ENCODE assay signal across 26 cellular contexts in genomic region chr10:52250562-52250961, GRCh38.
DNase-seq lines count a peak whose midpoint lies in the region; ATAC-seq, FAIRE-seq and TF ChIP-seq lines count a peak whose summit lies in the region.
"Had no signal": no experiment of that assay in that cellular context is flagged by ENCODE, and none has a peak within 500 bp of the region (broad histone marks: within the 10 kb centered on the region; RNA-seq: fewer than 3 reads in every experiment).

No MANE protein-coding gene starts in this region.

- intact Hi-C loops in left ventricle myocardium inferior (cut with micrococcal nuclease) = no loop called here
- intact Hi-C loops in psoas muscle (cut with DNase I) = no loop called here
- intact Hi-C loops in HepG2 (cut with micrococcal nuclease; ENCODE audit: unreplicated experiment) = no loop called here
- intact Hi-C loops in thyroid gland (cut with DNase I) = no loop called here

- H3K4me3 ChIP-seq in BLaER1 = no peak overlapping the region
- no peak overlapping the region for H3K4me3 ChIP-seq in left ventricle myocardium inferior
- peak overlapping the region; percentile 59 for H3K4me3 ChIP-seq in psoas muscle
- H3K4me3 ChIP-seq in HepG2 (replicated peaks in 1 of 3; ENCODE audit: insufficient read depth in 1 of 3, low read depth in 2 of 3, low read length in 3 of 3) = no peak overlapping the region
- H3K4me3 ChIP-seq in thyroid gland (replicated peaks in 1 of 3) = no peak overlapping the region
- H3K4me3 ChIP-seq: A549, PC-9 had no signal

- in situ Hi-C loops in HepG2 (cut with HindIII; ENCODE audit: extremely low pct_ligation_motif_present, low pct_unique_long_range_greater_than_20kb) = no loop called here

- WGBS in psoas muscle, 3 donors = 12 to 22% (median 19%) methylated on average over 3 of the region's 3 CpGs
- 58% methylated on average over 3 of the region's 3 CpGs for WGBS in HepG2 (ENCODE audit: low lambda C conversion rate)
- 78 to 89% methylated on average over 3 of the region's 3 CpGs for WGBS in thyroid gland, 2 donors

- H3K36me3 ChIP-seq in BLaER1 (no peaks in the 10 kb centered on the region), left ventricle myocardium inferior (no peaks in the 10 kb centered on the region), psoas muscle (ENCODE audit: insufficient read depth in 1 of 2, low read depth in 1 of 2) (no peaks in the 10 kb centered on the region), HepG2 (replicated peaks in 1 of 2; ENCODE audit: control insufficient read depth in 1 of 2, insufficient read depth in 2 of 2, low read length in 2 of 2) (no peaks in the 10 kb centered on the region), thyroid gland (no peaks in the 10 kb centered on the region)

- CTCF ChIA-PET in HepG2 (lab: Yijun Ruan, JAX; ENCODE audit: low intra/inter-chr PET ratio, low total read pairs) = no interaction called here

- POLR2A ChIA-PET in HepG2 (lab: Yijun Ruan, JAX) = no interaction called here

- TF ChIP-seq CTCF in left ventricle myocardium inferior (IDR thresholded peaks at IDR 0.05; ENCODE audit: borderline replicate concordance) (no peak), psoas muscle (IDR thresholded peaks at IDR 0.05) (no peak), HepG2 (CRISPR knock-in tag; IDR thresholded peaks at IDR 0.05) (no peak), thyroid gland (IDR thresholded peaks at IDR 0.05) (no peak)

- no peak for FAIRE-seq in HepG2 (lab: Jason Lieb, UNC)
- FAIRE-seq: A549, GM12891 had no signal

- peak; percentile 15 for DNase-seq in LHCN-M2 (ENCODE audit: low read depth)
- DNase-seq in left ventricle myocardium inferior = no peak
- DNase-seq in psoas muscle = no peak
- no peak for DNase-seq in HepG2 (ENCODE audit: low spot score)
- no peak for DNase-seq in thyroid gland
- no peak for DNase-seq in activated CD4-positive, alpha-beta T cell treated with anti-CD3 and anti-CD28 coated beads for 4 hours
- DNase-seq: AML-193; Caco-2; CD8-positive, alpha-beta T cell; DMS79; EL; GF-D8; NCI-H1048; NCI-H1417; NCI-H1694; NCI-H2081; NCI-H2227 treated with DMSO at 0.1 percent for 48 hours; NCI-H526 treated with DMSO at 0.1 percent for 48 hours; PC-9; SHP77 had no signal

- no peaks in the 10 kb centered on the region for H3K79me2 ChIP-seq in HepG2 (ENCODE audit: insufficient read depth, low read length)

- TF ChIP-seq POLR2A in HepG2 (IDR thresholded peaks at IDR 0.05; ENCODE audit: insufficient read depth in 1 of 2, low read depth in 2 of 2, low read length in 2 of 2) (no peak), thyroid gland (IDR thresholded peaks at IDR 0.05) (no peak)

- no peaks in the 10 kb centered on the region for H4K20me1 ChIP-seq in BLaER1
- no peaks in the 10 kb centered on the region for H4K20me1 ChIP-seq in HepG2 (ENCODE audit: insufficient read depth, low read length)

- H3K4me1 ChIP-seq in BLaER1 (peaks cover 20% of the 10 kb centered on the region), left ventricle myocardium inferior (peaks cover 22% of the 10 kb centered on the region), psoas muscle (peaks cover 36% of the 10 kb centered on the region), HepG2 (ENCODE audit: insufficient read depth, low read length) (no peaks in the 10 kb centered on the region), thyroid gland (no peaks in the 10 kb centered on the region)
- H3K4me1 ChIP-seq: A549, Caco-2 had no signal

- H3K9me3 ChIP-seq in BLaER1 (no peaks in the 10 kb centered on the region), left ventricle myocardium inferior (replicated peaks) (no peaks in the 10 kb centered on the region), psoas muscle (no peaks in the 10 kb centered on the region), HepG2 (ENCODE audit: low read length) (no peaks in the 10 kb centered on the region), thyroid gland (no peaks in the 10 kb centered on the region)
- H3K9me3 ChIP-seq: A549, Caco-2 had no signal

- TF ChIP-seq EP300 in HepG2 (IDR thresholded peaks at IDR 0.05; ENCODE audit: low read depth in 2 of 2, low read length in 2 of 2) = no peak
- no peak for TF ChIP-seq EP300 in HepG2 (CRISPR knock-in tag; IDR thresholded peaks at IDR 0.05; ENCODE audit: borderline replicate concordance)

- BruUV-seq in HepG2 (replicated peaks; lab: Mats Ljungman, UMichigan) = no TSS peak

- TF ChIP-seq RAD21 in HepG2 (CRISPR knock-in tag; IDR thresholded peaks at IDR 0.05) = no peak

- H2AFZ ChIP-seq in HepG2 (ENCODE audit: low read length) = no peak overlapping the region

- H3K9ac ChIP-seq in BLaER1 (no peak overlapping the region), HepG2 (ENCODE audit: insufficient read depth, low read depth, low read length) (no peak overlapping the region)
- H3K9ac ChIP-seq: KMS-11 had no signal

- H3K27ac ChIP-seq in BLaER1 (no peak overlapping the region), left ventricle myocardium inferior (replicated peaks) (peak overlapping the region; percentile 42), psoas muscle (peak overlapping the region; percentile 91), HepG2 (ENCODE audit: extremely low read length, insufficient read depth, low read length) (no peak overlapping the region), thyroid gland (no peak overlapping the region)
- H3K27ac ChIP-seq: A549, C4-2B, KMS-11, PC-9 had no signal

- H3K27me3 ChIP-seq in BLaER1 = no peaks in the 10 kb centered on the region
- no peaks in the 10 kb centered on the region for H3K27me3 ChIP-seq in left ventricle myocardium inferior (ENCODE audit: low read depth)
- no peaks in the 10 kb centered on the region for H3K27me3 ChIP-seq in psoas muscle (ENCODE audit: insufficient read depth in 3 of 3, low read length in 2 of 3)
- H3K27me3 ChIP-seq in HepG2 (ENCODE audit: control insufficient read depth in 1 of 2, insufficient read depth in 2 of 2, low read length in 2 of 2) = no peaks in the 10 kb centered on the region
- H3K27me3 ChIP-seq in thyroid gland = no peaks in the 10 kb centered on the region

- ATAC-seq in psoas muscle (peak; percentile 89 to 96 (median 92)), HepG2 (no peak), HG03175 (IDR thresholded peaks at IDR 0.05; ENCODE audit: unreplicated experiment) (no peak)
- ATAC-seq: A549; CD8-positive, alpha-beta T cell had no signal

- H3K4me2 ChIP-seq in BLaER1 (peak overlapping the region; percentile 50), HepG2 (ENCODE audit: low read depth, low read length) (no peak overlapping the region)
- H3K4me2 ChIP-seq: A549, KMS-11, PC-9 had no signal

TF ChIP-seq in HepG2, 621 proteins besides CTCF, POLR2A, EP300 and RAD21:
- TF ChIP-seq ZFP1 (CRISPR knock-in tag; IDR thresholded peaks at IDR 0.05) = no peak
- TF ChIP-seq KLF15 (CRISPR knock-in tag; IDR thresholded peaks at IDR 0.05; ENCODE audit: borderline replicate concordance) = no peak
- TF ChIP-seq THRA (CRISPR knock-in tag; IDR thresholded peaks at IDR 0.05; ENCODE audit: borderline replicate concordance) = no peak
- TF ChIP-seq ZNF292 (CRISPR knock-in tag; IDR thresholded peaks at IDR 0.05; ENCODE audit: borderline replicate concordance, low read depth) = no peak
- TF ChIP-seq HNRNPUL1 (IDR thresholded peaks at IDR 0.05; ENCODE audit: low read depth, low read length) = no peak
- TF ChIP-seq ESRRA (CRISPR knock-in tag; IDR thresholded peaks at IDR 0.05; ENCODE audit: low read depth) = no peak

Comparison
In these comparisons a context has a peak if more than half of its experiments do, and no peak if none do; other contexts are left out.
1. H3K27ac ChIP-seq: peak in left ventricle myocardium inferior (single experiment) and psoas muscle (single experiment); none in BLaER1 (single experiment), HepG2 (single experiment) and thyroid gland (0 of 3).
2. ATAC-seq: peak in psoas muscle (4 of 4); none in HepG2 (single experiment) and HG03175 (single experiment).